29 cellular contexts compared by ENCODE assay signal in genomic region chr10:93835770-93836169, GRCh38.
"Had no signal": no experiment of that assay in that cellular context is flagged by ENCODE, and none has a peak within 500 bp of the region (broad histone marks: within the 10 kb centered on the region; RNA-seq: fewer than 3 reads in every experiment).

No MANE protein-coding gene starts in this region.

- H3K27me3 Mint-ChIP-seq: stimulated activated naive CD8-positive, alpha-beta T cell treated with anti-CD3 and anti-CD28 coated beads, Interleukin-15, amount 100 ng/mL, for 72 hours; stimulated activated naive CD8-positive, alpha-beta T cell treated with anti-CD3 and anti-CD28 coated beads, Interleukin-15, Interleukin-2, amounts not matched to agents 100 ng/mL and 50 ng/mL, for 24 hours had no signal

- H3K9me3 ChIP-seq: suprapubic skin, testis, thoracic aorta, thyroid gland, uterus, vagina had no signal

- H3K27me3 ChIP-seq: stomach, suprapubic skin, testis, thyroid gland, tibial artery, tibial nerve, transverse colon, upper lobe of left lung, upper lobe of right lung, uterus, vagina had no signal

- H3K4me3 ChIP-seq: stomach, suprapubic skin, testis, thoracic aorta, thyroid gland, tibial artery, tibial nerve, transverse colon, upper lobe of left lung, upper lobe of right lung, uterus, vagina had no signal

- H3K27ac ChIP-seq: stomach, suprapubic skin, testis, thoracic aorta, thyroid gland, tibial artery, tibial nerve, transverse colon, upper lobe of left lung, upper lobe of right lung, uterus, vagina had no signal

- DNase-seq: stimulated activated CD4-positive, alpha-beta T cell treated with anti-CD3 and anti-CD28 coated beads, Interleukin-2, amount 100 ng/mL, for 48 hours; stimulated activated CD4-positive, alpha-beta T cell treated with anti-CD3 and anti-CD28 coated beads, Interleukin-4, amount 100 ng/mL, for 1 hour; stimulated activated CD4-positive, alpha-beta T cell treated with anti-CD3 and anti-CD28 coated beads, Interleukin-4, amount 100 ng/mL, for 24 hours; stimulated activated CD4-positive, alpha-beta T cell treated with anti-CD3 and anti-CD28 coated beads, Interleukin-4, amount 100 ng/mL, for 4 hours; stimulated activated CD8-positive, alpha-beta memory T cell treated with anti-CD3 and anti-CD28 coated beads, Interleukin-4, amount 100 ng/mL, for 48 hours; stimulated activated naive B cell treated with anti-CD40 and anti-IgM and Interleukin-4, amounts not matched to agents 10 μg/mL and 1 μg/mL and 100 μg/mL, for 72 hours; stimulated activated naive CD4-positive, alpha-beta T cell; stimulated activated naive CD4-positive, alpha-beta T cell treated with Interleukin-2 at 50 U/mL for 16 hours; stimulated activated naive CD8-positive, alpha-beta T cell treated with anti-CD3 and anti-CD28 coated beads, Interleukin-15, amount 100 ng/mL, for 72 hours; stimulated activated naive CD8-positive, alpha-beta T cell treated with anti-CD3 and anti-CD28 coated beads, Interleukin-15, Interleukin-2, amounts not matched to agents 100 U/mL and 50 U/mL, for 24 hours; stomach; substantia nigra; testis; thyroid gland; tibial artery; transverse colon; trophoblast cell; upper lobe of left lung; upper lobe of right lung; uterus had no signal

- H3K36me3 ChIP-seq: stomach, suprapubic skin, thoracic aorta, thyroid gland, tibial artery, tibial nerve, transverse colon, upper lobe of left lung, upper lobe of right lung, uterus, vagina had no signal

- H3K4me1 Mint-ChIP-seq: stimulated activated effector memory CD8-positive, alpha-beta T cell treated with anti-CD3 and anti-CD28 coated beads, Interleukin-12 subunit alpha, Interleukin-12 subunit beta, amount 100 ng/mL, for 72 hours; stimulated activated memory B cell treated with anti-CD40 and anti-IgM and Interleukin-4, amounts not matched to agents 10 μg/mL and 1 μg/mL and 100 μg/mL, for 72 hours; stimulated activated naive B cell treated with anti-CD40 and anti-IgM and Interleukin-4, amounts not matched to agents 10 μg/mL and 1 μg/mL and 100 μg/mL, for 72 hours; stimulated activated naive CD8-positive, alpha-beta T cell treated with anti-CD3 and anti-CD28 coated beads, Interleukin-15, amount 100 ng/mL, for 72 hours had no signal

- H3K36me3 Mint-ChIP-seq: stimulated activated effector memory CD8-positive, alpha-beta T cell treated with anti-CD3 and anti-CD28 coated beads, Interleukin-12 subunit alpha, Interleukin-12 subunit beta, amount 100 ng/mL, for 72 hours; stimulated activated memory B cell treated with anti-CD40 and anti-IgM and Interleukin-4, amounts not matched to agents 10 μg/mL and 1 μg/mL and 100 μg/mL, for 72 hours; type B pancreatic cell had no signal

- ATAC-seq: stimulated activated effector memory CD8-positive, alpha-beta T cell treated with anti-CD3 and anti-CD28 coated beads, Interleukin-12 subunit alpha, Interleukin-12 subunit beta, amount 100 ng/mL, for 72 hours; stimulated activated memory B cell treated with anti-CD40 and anti-IgM and Interleukin-4, amounts not matched to agents 10 μg/mL and 1 μg/mL and 100 μg/mL, for 72 hours; stimulated activated naive B cell treated with anti-CD40 and anti-IgM and Interleukin-4, amounts not matched to agents 10 μg/mL and 1 μg/mL and 100 μg/mL, for 72 hours; stimulated activated naive CD8-positive, alpha-beta T cell treated with anti-CD3 and anti-CD28 coated beads, Interleukin-15, amount 100 ng/mL, for 72 hours; stimulated activated naive CD8-positive, alpha-beta T cell treated with anti-CD3 and anti-CD28 coated beads, Interleukin-15, Interleukin-2, amounts not matched to agents 100 U/mL and 50 U/mL, for 24 hours; upper lobe of right lung had no signal

- H3K27ac Mint-ChIP-seq: stimulated activated effector memory CD8-positive, alpha-beta T cell treated with anti-CD3 and anti-CD28 coated beads, Interleukin-12 subunit alpha, Interleukin-12 subunit beta, amount 100 ng/mL, for 72 hours; stimulated activated memory B cell treated with anti-CD40 and anti-IgM and Interleukin-4, amounts not matched to agents 10 μg/mL and 1 μg/mL and 100 μg/mL, for 72 hours; stimulated activated naive B cell treated with anti-CD40 and anti-IgM and Interleukin-4, amounts not matched to agents 10 μg/mL and 1 μg/mL and 100 μg/mL, for 72 hours; stimulated activated naive CD8-positive, alpha-beta T cell treated with anti-CD3 and anti-CD28 coated beads, Interleukin-15, amount 100 ng/mL, for 72 hours; stimulated activated naive CD8-positive, alpha-beta T cell treated with anti-CD3 and anti-CD28 coated beads, Interleukin-15, Interleukin-2, amounts not matched to agents 100 ng/mL and 50 ng/mL, for 24 hours; type B pancreatic cell had no signal

- FAIRE-seq: urothelium cell line had no signal

- H3K4me1 ChIP-seq: stomach, suprapubic skin, thyroid gland, tibial artery, tibial nerve, upper lobe of right lung, uterus, vagina had no signal

- H3K9me3 Mint-ChIP-seq: stimulated activated effector memory CD8-positive, alpha-beta T cell treated with anti-CD3 and anti-CD28 coated beads, Interleukin-12 subunit alpha, Interleukin-12 subunit beta, amount 100 ng/mL, for 72 hours had no signal

- H3K4me3 Mint-ChIP-seq: stimulated activated effector memory CD8-positive, alpha-beta T cell treated with anti-CD3 and anti-CD28 coated beads, Interleukin-12 subunit alpha, Interleukin-12 subunit beta, amount 100 ng/mL, for 72 hours; stimulated activated memory B cell treated with anti-CD40 and anti-IgM and Interleukin-4, amounts not matched to agents 10 μg/mL and 1 μg/mL and 100 μg/mL, for 72 hours; stimulated activated naive B cell treated with anti-CD40 and anti-IgM and Interleukin-4, amounts not matched to agents 10 μg/mL and 1 μg/mL and 100 μg/mL, for 72 hours; stimulated activated naive CD8-positive, alpha-beta T cell treated with anti-CD3 and anti-CD28 coated beads, Interleukin-15, amount 100 ng/mL, for 72 hours; stimulated activated naive CD8-positive, alpha-beta T cell treated with anti-CD3 and anti-CD28 coated beads, Interleukin-15, Interleukin-2, amounts not matched to agents 100 ng/mL and 50 ng/mL, for 24 hours; type B pancreatic cell had no signal
